In the genomic region with DNA sequence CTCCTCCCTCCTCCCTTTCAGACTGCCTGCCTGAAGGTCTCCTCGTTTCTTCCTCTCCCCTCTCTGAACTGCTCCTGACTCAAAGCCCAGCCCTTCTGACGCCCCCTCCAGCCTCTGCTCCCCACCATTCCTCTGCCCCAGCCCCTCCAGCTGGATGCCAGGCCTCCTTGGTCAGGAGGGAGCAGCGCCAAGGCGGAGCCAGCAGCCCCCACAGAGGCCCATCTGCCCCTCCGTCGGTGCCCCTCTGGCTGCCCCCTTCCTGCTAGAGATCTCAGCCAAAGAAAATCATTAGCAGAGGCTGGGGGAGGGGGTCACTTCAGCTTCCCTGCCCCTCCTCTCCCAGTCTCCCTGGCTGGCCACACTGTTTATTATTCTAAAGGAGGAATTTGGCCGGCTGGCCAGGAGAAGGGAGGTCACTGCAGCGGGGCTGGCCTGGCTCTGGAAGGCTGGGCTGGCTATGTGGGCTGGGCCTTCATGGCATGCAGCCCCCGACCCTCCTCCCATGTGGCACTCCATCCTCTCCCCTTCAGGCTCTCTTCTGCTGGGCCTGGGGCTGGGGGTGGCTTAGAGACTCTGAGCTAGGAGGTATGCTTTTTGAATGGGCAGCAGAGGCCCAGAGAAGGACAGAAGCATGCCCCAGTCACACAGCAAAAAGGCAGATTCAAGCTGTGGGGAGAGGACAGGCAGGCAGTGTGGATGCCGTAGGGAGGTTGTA, we compare ENCODE assay signal across 1 cellular context.
TF ChIP-seq lines count a peak whose summit lies in the region.

No MANE protein-coding gene starts in this region.

TF ChIP-seq in SK-N-SH, 30 proteins besides CTCF, POLR2A, EP300 and RAD21 (continued from another document):
- no peak for TF ChIP-seq GATA2 (CRISPR knock-in tag; IDR thresholded peaks at IDR 0.05)
- peak; percentile 71 for TF ChIP-seq CHD2 (IDR thresholded peaks at IDR 0.05; ENCODE audit: low read length, partially characterized antibody)
- TF ChIP-seq JUND (IDR thresholded peaks at IDR 0.05), result no peak
- TF ChIP-seq, protein P1, sequence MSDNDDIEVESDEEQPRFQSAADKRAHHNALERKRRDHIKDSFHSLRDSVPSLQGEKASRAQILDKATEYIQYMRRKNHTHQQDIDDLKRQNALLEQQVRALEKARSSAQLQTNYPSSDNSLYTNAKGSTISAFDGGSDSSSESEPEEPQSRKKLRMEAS (IDR thresholded peaks at IDR 0.05; ENCODE audit: low read depth), result 0 out of 2 replicates have a peak, but pooled peaks have one; percentile 43
